Comparison of ENCODE assay signal across 6 cellular contexts in the genomic region with DNA sequence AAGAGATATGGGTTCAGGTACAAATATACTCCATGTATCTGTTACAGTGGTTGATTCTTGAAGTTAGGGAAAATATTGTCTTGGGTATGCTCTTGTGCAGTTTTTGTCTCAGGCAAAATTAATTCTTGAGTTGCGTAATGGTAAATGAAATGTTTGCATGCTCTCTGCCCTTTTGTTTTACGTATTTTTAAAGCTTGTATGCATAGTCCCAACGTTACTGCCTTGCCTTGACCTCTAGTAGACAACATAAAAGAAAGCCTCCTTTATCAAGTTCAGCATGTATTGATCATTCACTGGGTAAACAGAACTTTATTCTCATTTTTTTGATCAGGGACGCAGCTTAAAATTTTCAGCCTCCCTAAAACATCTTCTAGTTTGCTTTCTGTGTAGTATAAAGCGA.
"Had no signal": no experiment of that assay in that cellular context is flagged by ENCODE, and none has a peak within 500 bp of the region (broad histone marks: within the 10 kb centered on the region; RNA-seq: fewer than 3 reads in every experiment).

No MANE protein-coding gene starts in this region.

- H3K27ac ChIP-seq: HL-60, KMS-11 had no signal

- H3K4me3 ChIP-seq: GM23338 had no signal

- ATAC-seq: GM23338 had no signal

- H2AFZ ChIP-seq: GM23338 had no signal

- DNase-seq: H9, HCEC 1CT, KBM-7 had no signal
